ENCODE assay signal across 8 cellular contexts in genomic region chrX:48897621-48898306, GRCh38. TPM values are rescaled to one million over a fixed set of nuclear protein-coding genes. Genes with fewer than 3 reads are reported as not detected.
A peak's percentile ranks its signal among the peaks of the same experiment; 100 is the strongest.
DNase-seq lines count a peak whose midpoint lies in the region; ATAC-seq and TF ChIP-seq lines count a peak whose summit lies in the region.

Gene PQBP1 (plus strand): TSS chrX:48897930. CDS start chrX:48898510, 580 bp downstream.
Gene TIMM17B (minus strand): TSS chrX:48897768. CDS start chrX:48897749, 19 bp downstream.

- peaks cover 25% of the 10 kb centered on the region for H3K4me1 Mint-ChIP-seq in dendritic cell treated with granulocyte-macrophage colony-stimulating factor and Interleukin-4, amounts not matched to agents 40 ng/mL and 50 ng/mL, for 4 days (ENCODE audit: low read depth)

- H3K9me3 Mint-ChIP-seq in dendritic cell treated with granulocyte-macrophage colony-stimulating factor and Interleukin-4, amounts not matched to agents 40 ng/mL and 50 ng/mL, for 4 days, result no peaks in the 10 kb centered on the region

- peaks cover 0 to 19% of the 10 kb centered on the region in 2 donors for H3K4me1 ChIP-seq in left lung

- DNase-seq in C1 segment of cervical spinal cord (lab: John Stamatoyannopoulos, UW) (peak in 13 of 14 donors; percentile 54 to 94 (median 88)), NCI-H748 treated with DMSO at 0.1 percent for 48 hours (lab: John Stamatoyannopoulos, UW) (peak; percentile 86), left lung (peak; percentile 91 to 92)
- peak; percentile 58 to 77 for DNase-seq in activated CD4-positive, alpha-beta T cell treated with anti-CD3 and anti-CD28 coated beads, Interleukin-2, amount 50 U/mL, for 24 hours (ENCODE audit: low read depth in 1 of 2, low spot score in 1 of 2)
- peak; percentile 75 to 76 for DNase-seq in stimulated activated CD4-positive, alpha-beta T cell treated with anti-CD3 and anti-CD28 coated beads, Interleukin-2, amount 100 ng/mL, for 48 hours

- peak within 1 kb of the TSS; percentile 39 to 62 for H3K4me3 ChIP-seq in left lung

- no peaks in the 10 kb centered on the region for H3K9me3 ChIP-seq in left lung

- no peak for TF ChIP-seq CTCF in left lung (IDR thresholded peaks at IDR 0.05)

- H3K27me3 Mint-ChIP-seq in dendritic cell treated with granulocyte-macrophage colony-stimulating factor and Interleukin-4, amounts not matched to agents 40 ng/mL and 50 ng/mL, for 4 days, result no peaks in the 10 kb centered on the region

- intact Hi-C loops in dendritic cell treated with granulocyte-macrophage colony-stimulating factor and Interleukin-4, amounts not matched to agents 40 ng/mL and 50 ng/mL, for 4 days (cut with micrococcal nuclease), result loop anchor here (2.0 to 5.0 kb wide), 3 partner anchors 60 to 215 kb away; partner anchors contain the start of genes HDAC6, OTUD5 and WAS
- intact Hi-C loops in left lung (cut with DNase I), result no loop called here

- peak within 1 kb of the TSS; percentile 84 for H3K4me3 Mint-ChIP-seq in dendritic cell treated with granulocyte-macrophage colony-stimulating factor and Interleukin-4, amounts not matched to agents 40 ng/mL and 50 ng/mL, for 4 days

- H3K27me3 ChIP-seq in left lung, result no peaks in the 10 kb centered on the region

- peak within 1 kb of the TSS; percentile 96 for H3K27ac Mint-ChIP-seq in dendritic cell treated with granulocyte-macrophage colony-stimulating factor and Interleukin-4, amounts not matched to agents 40 ng/mL and 50 ng/mL, for 4 days

- peaks cover 0 to 26% of the 10 kb centered on the region in 2 donors for H3K36me3 ChIP-seq in left lung

- peak; percentile 86 for ATAC-seq in GM19372 (IDR thresholded peaks at IDR 0.05; ENCODE audit: low read depth, unreplicated experiment)
- ATAC-seq in HG03558 (IDR thresholded peaks at IDR 0.05; ENCODE audit: extremely low read depth, unreplicated experiment), result peak; percentile 67
- peak; percentile 97 for ATAC-seq in left lung

- peaks cover 63% of the 10 kb centered on the region for H3K36me3 Mint-ChIP-seq in dendritic cell treated with granulocyte-macrophage colony-stimulating factor and Interleukin-4, amounts not matched to agents 40 ng/mL and 50 ng/mL, for 4 days (ENCODE audit: low read depth)

- peak within 1 kb of the TSS; percentile 83 to 93 for H3K27ac ChIP-seq in left lung

RNA-seq across cellular contexts. Expression of gene PQBP1, which starts in this region (rescaled TPM):
- total RNA-seq in left lung, result 10 to 100 TPM; 56.3 to 68.2 TPM

RNA-seq across cellular contexts. Expression of gene TIMM17B, which starts in this region (rescaled TPM):
- total RNA-seq in left lung, result 10 to 100 TPM; 36.7 to 41.0 TPM

Comparison
In these comparisons a context has a peak if more than half of its experiments do, and no peak if none do; other contexts are left out.
1. Peak in every context shown above with its lines: DNase-seq, ATAC-seq, H3K4me3 ChIP-seq and H3K27ac ChIP-seq.